25 cellular contexts compared by ENCODE assay signal in the genomic region with DNA sequence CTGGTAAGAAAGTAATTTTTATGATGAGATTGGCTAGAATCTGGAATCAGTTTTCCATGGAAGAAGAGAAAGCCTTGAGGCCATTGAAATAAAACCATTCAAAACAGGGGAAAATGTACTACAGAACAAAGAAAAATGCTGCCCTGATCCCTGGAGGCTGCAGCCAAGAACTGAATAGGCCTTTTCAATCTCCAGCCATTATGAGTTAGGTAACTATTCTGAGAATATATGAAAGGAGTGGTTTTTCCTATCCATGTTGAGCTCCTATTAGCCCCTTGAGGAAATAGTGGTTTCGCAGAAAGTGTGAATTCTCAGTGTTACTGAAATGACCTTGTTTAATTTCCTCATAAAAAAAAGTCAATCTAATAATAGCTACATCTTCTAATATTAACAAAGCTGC.
A peak's percentile ranks its signal among the peaks of the same experiment; 100 is the strongest.
DNase-seq lines count a peak whose midpoint lies in the region; ATAC-seq lines count a peak whose summit lies in the region.
"Had no signal": no experiment of that assay in that cellular context is flagged by ENCODE, and none has a peak within 500 bp of the region (broad histone marks: within the 10 kb centered on the region; RNA-seq: fewer than 3 reads in every experiment).

No MANE protein-coding gene starts in this region.

- CTCF ChIA-PET in activated CD4-positive, alpha-beta T cell treated with anti-CD3 and anti-CD28 coated beads, Interleukin-2, amount 10 ng/mL, durations not matched to agents 7 days and 5 days (lab: Charles Lee) = no interaction called here

- H3K27ac Mint-ChIP-seq in activated CD4-positive, alpha-beta T cell treated with anti-CD3 and anti-CD28 coated beads, Interleukin-2, amount 10 ng/mL, durations not matched to agents 7 days and 5 days = no peak overlapping the region
- H3K27ac Mint-ChIP-seq: activated naive CD8-positive, alpha-beta T cell; stimulated activated naive B cell treated with anti-CD40 and anti-IgM and Interleukin-4, amounts not matched to agents 10 μg/mL and 1 μg/mL and 100 μg/mL, for 72 hours had no signal

- no peaks in the 10 kb centered on the region for H3K9me3 ChIP-seq in BLaER1 treated with 17β-estradiol and CSF1 and Interleukin-3, amounts not matched to agents 10 nM and 100 nM (replicated peaks in 1 of 11)
- no peaks in the 10 kb centered on the region for H3K9me3 ChIP-seq in neuron (ENCODE audit: low read length)
- H3K9me3 ChIP-seq: testis, vagina had no signal

- no peaks in the 10 kb centered on the region for H3K36me3 Mint-ChIP-seq in activated CD4-positive, alpha-beta T cell treated with anti-CD3 and anti-CD28 coated beads, Interleukin-2, amount 10 ng/mL, durations not matched to agents 7 days and 5 days (ENCODE audit: low read depth)
- H3K36me3 Mint-ChIP-seq: activated naive CD8-positive, alpha-beta T cell; stimulated activated naive B cell treated with anti-CD40 and anti-IgM and Interleukin-4, amounts not matched to agents 10 μg/mL and 1 μg/mL and 100 μg/mL, for 72 hours had no signal

- peaks cover 0 to 12% (median 6%) of the 10 kb centered on the region in 10 experiments; a peak in 8 of 20 replicates for H3K4me1 ChIP-seq in BLaER1 treated with 17β-estradiol and CSF1 and Interleukin-3, amounts not matched to agents 10 nM and 100 nM
- H3K4me1 ChIP-seq in neuron (ENCODE audit: insufficient read depth, low read length) = peaks cover 35% of the 10 kb centered on the region
- H3K4me1 ChIP-seq: testis had no signal

- H2AFZ ChIP-seq in neuron (ENCODE audit: low read depth, low read length) = peak overlapping the region; percentile 52
- H2AFZ ChIP-seq: hepatocyte had no signal

- H3K9ac ChIP-seq in BLaER1 treated with 17β-estradiol and CSF1 and Interleukin-3, amounts not matched to agents 10 nM and 100 nM = no peak overlapping the region

- no peak overlapping the region for H3K4me3 Mint-ChIP-seq in activated CD4-positive, alpha-beta T cell treated with anti-CD3 and anti-CD28 coated beads, Interleukin-2, amount 10 ng/mL, durations not matched to agents 7 days and 5 days
- H3K4me3 Mint-ChIP-seq: activated naive CD8-positive, alpha-beta T cell; stimulated activated naive B cell treated with anti-CD40 and anti-IgM and Interleukin-4, amounts not matched to agents 10 μg/mL and 1 μg/mL and 100 μg/mL, for 72 hours had no signal

- H4K20me1 ChIP-seq in BLaER1 treated with 17β-estradiol and CSF1 and Interleukin-3, amounts not matched to agents 10 nM and 100 nM = no peaks in the 10 kb centered on the region

- no peaks in the 10 kb centered on the region for H3K4me1 Mint-ChIP-seq in activated CD4-positive, alpha-beta T cell treated with anti-CD3 and anti-CD28 coated beads, Interleukin-2, amount 10 ng/mL, durations not matched to agents 7 days and 5 days
- H3K4me1 Mint-ChIP-seq: stimulated activated naive B cell treated with anti-CD40 and anti-IgM and Interleukin-4, amounts not matched to agents 10 μg/mL and 1 μg/mL and 100 μg/mL, for 72 hours had no signal

- ATAC-seq in GM19397 (IDR thresholded peaks at IDR 0.05; ENCODE audit: unreplicated experiment) = no peak
- ATAC-seq: esophagus mucosa; stimulated activated naive B cell treated with anti-CD40 and anti-IgM and Interleukin-4, amounts not matched to agents 10 μg/mL and 1 μg/mL and 100 μg/mL, for 72 hours had no signal

- H3K27ac ChIP-seq in BLaER1 treated with 17β-estradiol and CSF1 and Interleukin-3, amounts not matched to agents 10 nM and 100 nM = no peak overlapping the region
- H3K27ac ChIP-seq: hepatocyte, HL-60, testis, vagina, WERI-Rb-1 had no signal

- no peaks in the 10 kb centered on the region for H3K27me3 Mint-ChIP-seq in activated CD4-positive, alpha-beta T cell treated with anti-CD3 and anti-CD28 coated beads, Interleukin-2, amount 10 ng/mL, durations not matched to agents 7 days and 5 days
- H3K27me3 Mint-ChIP-seq: activated naive CD8-positive, alpha-beta T cell had no signal

- no peaks in the 10 kb centered on the region for H3K27me3 ChIP-seq in BLaER1 treated with 17β-estradiol and CSF1 and Interleukin-3, amounts not matched to agents 10 nM and 100 nM
- no peaks in the 10 kb centered on the region for H3K27me3 ChIP-seq in neuron (ENCODE audit: insufficient read depth, low read length)
- H3K27me3 ChIP-seq: hepatocyte, testis, vagina had no signal

- DNase-seq in RPMI7951 (ENCODE audit: low read depth) (peak; percentile 36), globus pallidus (ENCODE audit: low spot score) (peak; percentile 25), NCI-H226 (no peak), T1000 (lab: John Stamatoyannopoulos, UW) (no peak)
- DNase-seq in activated CD4-positive, alpha-beta T cell treated with anti-CD3 and anti-CD28 coated beads, Interleukin-2, amount 10 ng/mL, durations not matched to agents 7 days and 5 days = no peak
- DNase-seq: ACHN; activated CD4-positive, alpha-beta T cell treated with anti-CD3 and anti-CD28 coated beads, Interleukin-2, amount 50 U/mL, for 1 hour; Calu3; DND-41; effector CD8-positive, alpha-beta T cell; Karpas-422; NCI-H187; NCI-H524 treated with DMSO at 0.1 percent for 48 hours; stimulated activated CD4-positive, alpha-beta T cell treated with anti-CD3 and anti-CD28 coated beads, Interleukin-4, amount 100 ng/mL, for 24 hours; stimulated activated naive B cell treated with anti-CD40 and anti-IgM and Interleukin-4, amounts not matched to agents 10 μg/mL and 1 μg/mL and 100 μg/mL, for 72 hours; testis had no signal

- no peaks in the 10 kb centered on the region for H3K9me3 Mint-ChIP-seq in activated CD4-positive, alpha-beta T cell treated with anti-CD3 and anti-CD28 coated beads, Interleukin-2, amount 10 ng/mL, durations not matched to agents 7 days and 5 days
- H3K9me3 Mint-ChIP-seq: stimulated activated naive B cell treated with anti-CD40 and anti-IgM and Interleukin-4, amounts not matched to agents 10 μg/mL and 1 μg/mL and 100 μg/mL, for 72 hours had no signal

- H3K36me3 ChIP-seq in BLaER1 treated with 17β-estradiol and CSF1 and Interleukin-3, amounts not matched to agents 10 nM and 100 nM = no peaks in the 10 kb centered on the region
- no peaks in the 10 kb centered on the region for H3K36me3 ChIP-seq in neuron (ENCODE audit: insufficient read depth, low read length)
- H3K36me3 ChIP-seq: vagina, WERI-Rb-1 had no signal

- peak overlapping the region in 7 of 11 experiments; percentile 2 to 45 (median 22); a peak in 6 of 22 replicates for H3K4me2 ChIP-seq in BLaER1 treated with 17β-estradiol and CSF1 and Interleukin-3, amounts not matched to agents 10 nM and 100 nM

- POLR2A ChIA-PET in activated CD4-positive, alpha-beta T cell treated with anti-CD3 and anti-CD28 coated beads, Interleukin-2, amount 10 ng/mL, durations not matched to agents 7 days and 5 days (lab: Charles Lee) = no interaction called here

- H3K4me3 ChIP-seq in BLaER1 treated with 17β-estradiol and CSF1 and Interleukin-3, amounts not matched to agents 10 nM and 100 nM = no peak overlapping the region
- no peak overlapping the region for H3K4me3 ChIP-seq in neuron (ENCODE audit: low read length)
- H3K4me3 ChIP-seq: hepatocyte, testis, vagina had no signal

Comparison
In these comparisons a context has a peak if more than half of its experiments do, and no peak if none do; other contexts are left out.
1. DNase-seq: peak in RPMI7951 (single experiment) and globus pallidus (single experiment); none in NCI-H226 (single experiment), activated CD4-positive, alpha-beta T cell treated with anti-CD3 and anti-CD28 coated beads, Interleukin-2, amount 10 ng/mL, durations not matched to agents 7 days and 5 days (single experiment) and T1000 (single experiment).